In the genomic region with DNA sequence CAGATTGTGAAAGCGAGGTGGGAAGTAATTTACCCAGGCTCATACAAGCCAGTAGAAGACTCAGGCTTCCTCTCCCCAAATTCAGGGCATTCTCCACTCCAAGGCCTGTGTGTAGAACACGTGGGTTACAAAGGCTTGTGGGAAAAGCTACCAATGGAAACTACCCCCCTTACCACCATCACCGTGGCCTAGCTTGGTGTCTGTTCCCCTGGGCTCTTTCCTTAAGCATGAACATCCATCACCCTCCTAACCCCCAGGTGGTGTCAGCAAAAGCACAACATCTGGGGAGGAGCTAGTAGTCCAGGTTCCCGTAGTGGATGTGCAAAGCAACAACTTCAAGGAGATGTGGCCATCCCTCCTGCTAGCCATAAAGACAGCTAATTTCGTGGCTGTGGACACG, we compare ENCODE assay signal across 8 cellular contexts. TPM values are rescaled to one million over a fixed set of nuclear protein-coding genes. Genes with fewer than 3 reads are reported as not detected.
A peak's percentile ranks its signal among the peaks of the same experiment; 100 is the strongest.
DNase-seq lines count a peak whose midpoint lies in the region; ATAC-seq and TF ChIP-seq lines count a peak whose summit lies in the region.

No MANE protein-coding gene starts in this region.

- no peaks in the 10 kb centered on the region for H3K27me3 Mint-ChIP-seq in activated CD4-positive, alpha-beta memory T cell treated with anti-CD3 and anti-CD28 coated beads, Interleukin-2, amount 10 ng/mL, durations not matched to agents 7 days and 5 days

- peak overlapping the region; percentile 94 for H3K27ac ChIP-seq in C4-2B
- H3K27ac ChIP-seq in iPS DF 6.9 (ENCODE audit: low read length) = no peak overlapping the region

- no peaks in the 10 kb centered on the region for H3K9me3 Mint-ChIP-seq in activated CD4-positive, alpha-beta memory T cell treated with anti-CD3 and anti-CD28 coated beads, Interleukin-2, amount 10 ng/mL, durations not matched to agents 7 days and 5 days

- peaks cover 26% of the 10 kb centered on the region for H3K36me3 ChIP-seq in iPS DF 6.9 (ENCODE audit: control insufficient read depth, insufficient read depth, low read length)

- H3K9me3 ChIP-seq in iPS DF 6.9 (ENCODE audit: control insufficient read depth, insufficient read depth, low read length) = no peaks in the 10 kb centered on the region

- no peak for TF ChIP-seq CTCF in C4-2B (conservative IDR thresholded peaks at IDR 0.05)

- ATAC-seq in HG03280 (IDR thresholded peaks at IDR 0.05; ENCODE audit: unreplicated experiment) = peak; percentile 5
- no peak for ATAC-seq in GM21390 (IDR thresholded peaks at IDR 0.05; ENCODE audit: unreplicated experiment)
- ATAC-seq in GM19023 (IDR thresholded peaks at IDR 0.05; ENCODE audit: unreplicated experiment) = no peak
- ATAC-seq in GM18520 (IDR thresholded peaks at IDR 0.05; ENCODE audit: unreplicated experiment) = no peak

- CTCF ChIA-PET in activated CD4-positive, alpha-beta memory T cell treated with anti-CD3 and anti-CD28 coated beads, Interleukin-2, amount 10 ng/mL, durations not matched to agents 7 days and 5 days (lab: Charles Lee) = interaction anchor here (1.0 to 3.5 kb wide), 18 partner anchors 14 to 541 kb away, joined by 3 to 37 read pairs (median 9); a partner anchor contains a TSS

- peaks cover 60% of the 10 kb centered on the region for H3K36me3 Mint-ChIP-seq in activated CD4-positive, alpha-beta memory T cell treated with anti-CD3 and anti-CD28 coated beads, Interleukin-2, amount 10 ng/mL, durations not matched to agents 7 days and 5 days (ENCODE audit: low read depth)

- H3K4me3 ChIP-seq in iPS DF 6.9 (ENCODE audit: low read length) = peak overlapping the region; percentile 47; the same call in 1 of the 2 replicates

- DNase-seq in activated CD4-positive, alpha-beta memory T cell treated with anti-CD3 and anti-CD28 coated beads, Interleukin-2, amount 10 ng/mL, durations not matched to agents 7 days and 5 days = peak; percentile 41
- no peak for DNase-seq in iPS DF 6.9 (ENCODE audit: low read depth, low spot score)
- DNase-seq in stimulated activated CD8-positive, alpha-beta memory T cell treated with anti-CD3 and anti-CD28 coated beads, Interleukin-4, amount 100 ng/mL, for 48 hours = peak; percentile 50

- peak overlapping the region; percentile 100 for H3K27ac Mint-ChIP-seq in activated CD4-positive, alpha-beta memory T cell treated with anti-CD3 and anti-CD28 coated beads, Interleukin-2, amount 10 ng/mL, durations not matched to agents 7 days and 5 days

- peak overlapping the region; percentile 96 for H3K4me3 Mint-ChIP-seq in activated CD4-positive, alpha-beta memory T cell treated with anti-CD3 and anti-CD28 coated beads, Interleukin-2, amount 10 ng/mL, durations not matched to agents 7 days and 5 days

- whole genome bisulfite sequencing in iPS DF 6.9 (ENCODE audit: insufficient coverage, insufficient read length) = no CpG with 5 or more reads among the region's 6 CpGs

- POLR2A ChIA-PET in activated CD4-positive, alpha-beta memory T cell treated with anti-CD3 and anti-CD28 coated beads, Interleukin-2, amount 10 ng/mL, durations not matched to agents 7 days and 5 days (lab: Charles Lee) = interaction anchor here (0.7 to 6.2 kb wide), 28 partner anchors 9 to 618 kb away, joined by 3 to 143 read pairs (median 12); a partner anchor contains a TSS

- 0 out of 2 replicates have a peak, but pooled peaks cover 3% of the 10 kb centered on the region for H3K4me1 ChIP-seq in iPS DF 6.9 (ENCODE audit: control insufficient read depth, insufficient read depth, low read length)

- H3K4me1 Mint-ChIP-seq in activated CD4-positive, alpha-beta memory T cell treated with anti-CD3 and anti-CD28 coated beads, Interleukin-2, amount 10 ng/mL, durations not matched to agents 7 days and 5 days = peaks cover 52% of the 10 kb centered on the region

- H3K27me3 ChIP-seq in iPS DF 6.9 (ENCODE audit: control insufficient read depth, insufficient read depth, low read length) = no peaks in the 10 kb centered on the region

RNA-seq across cellular contexts. Expression of a gene that starts 0.6 kb away (rescaled TPM):
- 10 to 100 TPM; 37.2 to 39.2 TPM for total RNA-seq in activated CD4-positive, alpha-beta memory T cell treated with anti-CD3 and anti-CD28 coated beads, Interleukin-2, amount 10 ng/mL, durations not matched to agents 7 days and 5 days

RNA-seq across cellular contexts. Expression of a gene that starts 0.8 kb away (rescaled TPM):
- total RNA-seq in activated CD4-positive, alpha-beta memory T cell treated with anti-CD3 and anti-CD28 coated beads, Interleukin-2, amount 10 ng/mL, durations not matched to agents 7 days and 5 days = 10 to 100 TPM; 16.6 to 18.3 TPM

RNA-seq across cellular contexts. Expression of a gene that starts 14.1 kb away (rescaled TPM):
- total RNA-seq in activated CD4-positive, alpha-beta memory T cell treated with anti-CD3 and anti-CD28 coated beads, Interleukin-2, amount 10 ng/mL, durations not matched to agents 7 days and 5 days = 1 to 10 TPM; 5.5 to 5.6 TPM
